15 cellular contexts compared by ENCODE assay signal in the genomic region with DNA sequence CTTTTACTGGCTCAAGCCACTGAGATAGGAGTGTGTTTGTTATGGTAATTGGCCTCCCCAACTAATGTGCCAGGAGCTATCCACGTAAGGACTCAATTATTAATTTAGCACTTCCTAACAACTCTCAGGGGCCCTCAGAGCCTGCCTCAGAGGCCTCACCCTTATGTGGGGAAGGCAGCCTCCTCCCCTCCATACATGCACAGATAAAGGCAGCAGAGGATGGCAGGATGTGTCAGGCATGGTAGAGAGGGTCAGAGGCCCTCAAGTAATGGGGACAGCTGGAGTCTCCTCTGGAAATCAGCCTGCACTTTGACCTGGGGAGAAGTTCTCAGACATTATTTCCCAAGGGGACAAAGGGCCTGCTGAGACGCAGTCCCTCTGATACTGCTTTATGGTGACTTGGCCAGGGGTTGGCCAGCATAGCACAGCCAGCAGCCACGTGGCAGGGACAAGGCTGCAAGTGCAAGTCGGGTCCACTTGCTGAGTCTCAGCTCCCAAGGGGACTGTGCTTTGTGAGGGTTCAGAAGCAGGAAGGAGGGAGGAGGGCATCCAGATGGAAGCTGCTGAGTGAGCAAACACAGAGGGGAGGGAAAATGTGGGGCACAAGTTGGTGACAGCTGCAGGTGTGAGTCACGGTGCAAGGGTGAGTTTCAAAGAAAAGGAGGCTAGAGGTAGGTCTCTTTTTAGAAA. TPM values are rescaled to one million over a fixed set of nuclear protein-coding genes. Genes with fewer than 3 reads are reported as not detected.
DNase-seq lines count a peak whose midpoint lies in the region; ATAC-seq and TF ChIP-seq lines count a peak whose summit lies in the region.
"Had no signal": no experiment of that assay in that cellular context is flagged by ENCODE, and none has a peak within 500 bp of the region (broad histone marks: within the 10 kb centered on the region; RNA-seq: fewer than 3 reads in every experiment).

No MANE protein-coding gene starts in this region.

- in situ Hi-C loops in transverse colon (cut with MboI; ENCODE audit: low pct_ligation_motif_present in 1 of 4, low pct_unique_long_range_greater_than_20kb in 1 of 4, low sequenced_read_pairs in 3 of 4) = no loop called here

- ATAC-seq in left lobe of liver (peak; percentile 61), left lung (no peak)

- H3K36me3 ChIP-seq in transverse colon (no peaks in the 10 kb centered on the region), esophagus squamous epithelium (no peaks in the 10 kb centered on the region), left lung (no peaks in the 10 kb centered on the region)
- H3K36me3 ChIP-seq: MG63 had no signal

- peak; percentile 50 for DNase-seq in activated effector memory CD4-positive, alpha-beta T cell treated with anti-CD3 and anti-CD28 coated beads, Interleukin-2, amount 50 U/mL, for 16 hours
- no peak for DNase-seq in activated effector memory CD4-positive, alpha-beta T cell treated with Interleukin-2 at 50 U/mL for 16 hours
- DNase-seq in NCI-H510A (lab: John Stamatoyannopoulos, UW) (peak; percentile 19), left lobe of liver (ENCODE audit: low spot score) (peak; percentile 83), transverse colon (peak; percentile 69), esophagus squamous epithelium (lab: John Stamatoyannopoulos, UW) (no peak), NCI-H2029 treated with DMSO at 0.1 percent for 48 hours (lab: John Stamatoyannopoulos, UW) (no peak), left lung (no peak)
- DNase-seq: cortex of kidney; MG63; NCI-H774; stimulated activated CD4-positive, alpha-beta T cell treated with anti-CD3 and anti-CD28 coated beads, Interleukin-2, amount 100 ng/mL, for 48 hours had no signal

- TF ChIP-seq POLR2A in transverse colon (IDR thresholded peaks at IDR 0.05) (peak; percentile 26), esophagus squamous epithelium (IDR thresholded peaks at IDR 0.05) (no peak)

- TF ChIP-seq CTCF in transverse colon (IDR thresholded peaks at IDR 0.05) (no peak), esophagus squamous epithelium (IDR thresholded peaks at IDR 0.05) (no peak), left lung (IDR thresholded peaks at IDR 0.05) (no peak)

- H3K9me3 ChIP-seq in transverse colon (no peaks in the 10 kb centered on the region), esophagus squamous epithelium (no peaks in the 10 kb centered on the region), left lung (no peaks in the 10 kb centered on the region)
- H3K9me3 ChIP-seq: MG63 had no signal

- TF ChIP-seq EP300 in transverse colon (IDR thresholded peaks at IDR 0.05; ENCODE audit: low read depth) = no peak

- intact Hi-C loops in transverse colon (cut with DNase I; ENCODE audit: low total_unique reads) (no loop called here), esophagus squamous epithelium (cut with DNase I) (no loop called here), left lung (cut with DNase I) (no loop called here)

- no peak overlapping the region for H3K4me3 ChIP-seq in transverse colon
- no peak overlapping the region for H3K4me3 ChIP-seq in esophagus squamous epithelium
- H3K4me3 ChIP-seq in left lung = no peak overlapping the region
- H3K4me3 ChIP-seq: GM23248, MG63 had no signal

- H3K27me3 ChIP-seq in transverse colon (no peaks in the 10 kb centered on the region), esophagus squamous epithelium (peaks cover 0 to 4% (median 0%) of the 10 kb centered on the region in 4 donors), left lung (no peaks in the 10 kb centered on the region)
- H3K27me3 ChIP-seq: MG63 had no signal

- 17 to 42% methylated on average over 1 to 5 of the region's 5 CpGs for WGBS in transverse colon (ENCODE audit: low coverage in 1 of 2), 2 donors
- 76 to 88% methylated on average over 4 of the region's 5 CpGs for WGBS in esophagus squamous epithelium, 2 donors

- H3K27ac ChIP-seq in transverse colon = peak overlapping the region; percentile 52 to 71 (median 61)
- no peak overlapping the region for H3K27ac ChIP-seq in esophagus squamous epithelium
- no peak overlapping the region for H3K27ac ChIP-seq in left lung
- H3K27ac ChIP-seq: GM23248 had no signal

- H3K4me1 ChIP-seq in transverse colon (peaks cover 0 to 26% (median 15%) of the 10 kb centered on the region in 4 donors), esophagus squamous epithelium (no peaks in the 10 kb centered on the region), left lung (no peaks in the 10 kb centered on the region)

RNA-seq across cellular contexts. Expression of gene MOGAT2, which starts 17.0 kb away (rescaled TPM):
- 172 TPM for total RNA-seq in left lobe of liver
- total RNA-seq in transverse colon = 100 to 1,000 TPM; 154 to 251 (median 183) TPM
- total RNA-seq in esophagus squamous epithelium = not detected
- total RNA-seq in left lung = not detected
- total RNA-seq: GM23248, mesothelial cell of epicardium, progenitor cell of endocrine pancreas had no signal

RNA-seq across cellular contexts. Expression of gene DGAT2, which starts 33.9 kb away (rescaled TPM):
- 172 TPM for total RNA-seq in left lobe of liver
- 1 to 10 TPM in 2 of 4 donors, not detected in 2; 3.3 to 3.7 TPM for total RNA-seq in transverse colon
- total RNA-seq in esophagus squamous epithelium = 10 to 100 TPM in 3 of 4 donors, 1 to 10 TPM in 1; 6.1 to 29.3 (median 19.2) TPM
- 10 to 100 TPM in 1 of 2 donors, 1 to 10 TPM in 1; 8.1 to 14.9 TPM for total RNA-seq in left lung

Comparison
In these comparisons a context has a peak if more than half of its experiments do, and no peak if none do; other contexts are left out.
1. DNase-seq: peak in activated effector memory CD4-positive, alpha-beta T cell treated with anti-CD3 and anti-CD28 coated beads, Interleukin-2, amount 50 U/mL, for 16 hours (single experiment), NCI-H510A (single experiment), left lobe of liver (single experiment) and transverse colon (single experiment); none in activated effector memory CD4-positive, alpha-beta T cell treated with Interleukin-2 at 50 U/mL for 16 hours (single experiment), esophagus squamous epithelium (single experiment), NCI-H2029 treated with DMSO at 0.1 percent for 48 hours (single experiment) and left lung (0 of 2).
2. H3K27ac ChIP-seq: peak in transverse colon (4 of 4); none in esophagus squamous epithelium (0 of 4) and left lung (0 of 2).
3. RNA of gene MOGAT2, which starts 17.0 kb away (total RNA-seq): 154 to 251 TPM in transverse colon and 172 TPM in left lobe of liver (single experiment); not detected in esophagus squamous epithelium and not detected in left lung; every median in the first group is over 100 times any median in the second.